Comparison of ENCODE assay signal across 8 cellular contexts in the genomic region with DNA sequence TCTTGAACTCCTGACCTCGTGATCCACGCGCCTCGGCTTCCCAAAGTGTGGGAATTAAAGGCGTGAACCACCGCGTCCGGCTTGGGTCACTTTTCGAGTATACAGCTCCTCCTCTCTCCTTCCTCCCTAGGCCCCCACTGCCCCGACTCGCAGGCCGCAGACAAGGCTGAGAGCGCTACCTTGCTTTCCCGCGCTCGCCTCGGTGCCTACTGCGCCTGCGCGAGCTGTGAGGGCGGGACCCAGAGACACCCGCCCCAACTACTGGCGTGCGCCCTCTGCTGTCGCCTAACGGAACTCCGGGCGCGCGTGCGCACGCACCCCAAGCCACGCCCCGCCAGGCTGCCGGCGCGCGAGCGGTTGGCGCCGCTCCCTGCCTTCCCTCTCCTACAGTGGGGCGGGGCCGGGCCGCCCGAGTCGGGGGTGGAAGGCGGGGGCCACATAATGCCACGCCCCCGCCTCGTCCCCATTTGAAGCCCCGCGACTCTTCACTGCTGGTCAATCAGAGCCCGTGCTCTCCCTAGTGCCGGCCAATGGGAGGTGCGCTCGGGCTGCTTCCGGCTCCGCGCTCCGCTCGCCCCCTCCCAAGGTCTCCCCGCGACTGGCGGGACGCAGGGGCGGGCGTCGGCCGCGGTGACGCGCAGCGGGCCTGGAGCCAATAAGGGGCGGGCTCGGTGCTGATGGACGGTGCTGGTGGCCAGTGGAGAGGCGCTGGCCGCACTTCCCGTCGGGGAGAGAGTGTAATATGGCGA. TPM values are rescaled to one million over a fixed set of nuclear protein-coding genes. Genes with fewer than 3 reads are reported as not detected.
A peak's percentile ranks its signal among the peaks of the same experiment; 100 is the strongest.
DNase-seq lines count a peak whose midpoint lies in the region; ATAC-seq lines count a peak whose summit lies in the region.

Gene RAB8A, plus strand, starts transcription at position 730 of the 749 bp plus-strand sequence. Its CDS starts 13 bp downstream, at position 743.

- ATAC-seq in GM19372 (IDR thresholded peaks at IDR 0.05; ENCODE audit: low read depth, unreplicated experiment) (peak; percentile 84), HG03558 (IDR thresholded peaks at IDR 0.05; ENCODE audit: extremely low read depth, unreplicated experiment) (peak; percentile 62), left lobe of liver (peak; percentile 92)

- DNase-seq in CD1c-positive myeloid dendritic cell (ENCODE audit: extremely low spot score), result peak; percentile 100
- DNase-seq in NCI-H748 (lab: John Stamatoyannopoulos, UW; ENCODE audit: unreplicated experiment), result peak; percentile 96
- DNase-seq in activated CD4-positive, alpha-beta T cell treated with anti-CD3 and anti-CD28 coated beads, Interleukin-2, amount 50 U/mL, for 1 hour, result peak; percentile 98
- DNase-seq in dedifferentiated amniotic fluid mesenchymal stem cell (ENCODE audit: extremely low spot score), result peak; percentile 99
- DNase-seq in left lobe of liver (ENCODE audit: low spot score), result peak; percentile 100
- DNase-seq in stimulated activated CD4-positive, alpha-beta T cell treated with anti-CD3 and anti-CD28 coated beads, Interleukin-2, amount 100 ng/mL, for 4 hours (ENCODE audit: low read depth), result peak; percentile 97

RNA-seq across cellular contexts. Expression of gene RAB8A, which starts in this region (rescaled TPM):
- total RNA-seq in left lobe of liver, result 56.5 TPM

Comparison
In these comparisons a context has a peak if more than half of its experiments do, and no peak if none do; other contexts are left out.
1. Peak in every context shown above with its lines: DNase-seq and ATAC-seq.